2 cellular contexts compared by ENCODE assay signal in the genomic region with DNA sequence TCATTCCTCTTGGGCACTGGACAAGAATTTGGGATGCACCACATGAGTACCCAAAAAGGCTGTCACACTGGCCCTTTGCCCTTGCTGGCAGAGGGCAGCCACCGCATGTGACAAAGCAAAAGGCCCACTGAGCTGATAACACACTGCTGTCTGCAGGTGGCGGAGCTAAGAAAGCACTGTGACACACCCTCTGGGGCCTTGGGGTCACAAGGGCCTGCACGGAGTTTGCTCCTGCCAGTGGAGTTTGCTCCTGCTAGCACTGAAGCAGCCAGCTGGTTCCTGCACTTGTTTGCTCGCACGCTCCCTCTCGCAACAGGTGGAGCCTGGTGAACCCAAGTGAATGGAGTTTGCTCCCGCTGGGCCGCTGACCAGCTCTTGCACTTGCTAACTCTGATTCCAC.
A peak's percentile ranks its signal among the peaks of the same experiment; 100 is the strongest.
TF ChIP-seq lines count a peak whose summit lies in the region.

No MANE protein-coding gene starts in this region.

TF ChIP-seq in GM23338, 12 proteins besides CTCF, POLR2A, EP300 and RAD21 (continued from another document):
- TF ChIP-seq, protein P1, sequence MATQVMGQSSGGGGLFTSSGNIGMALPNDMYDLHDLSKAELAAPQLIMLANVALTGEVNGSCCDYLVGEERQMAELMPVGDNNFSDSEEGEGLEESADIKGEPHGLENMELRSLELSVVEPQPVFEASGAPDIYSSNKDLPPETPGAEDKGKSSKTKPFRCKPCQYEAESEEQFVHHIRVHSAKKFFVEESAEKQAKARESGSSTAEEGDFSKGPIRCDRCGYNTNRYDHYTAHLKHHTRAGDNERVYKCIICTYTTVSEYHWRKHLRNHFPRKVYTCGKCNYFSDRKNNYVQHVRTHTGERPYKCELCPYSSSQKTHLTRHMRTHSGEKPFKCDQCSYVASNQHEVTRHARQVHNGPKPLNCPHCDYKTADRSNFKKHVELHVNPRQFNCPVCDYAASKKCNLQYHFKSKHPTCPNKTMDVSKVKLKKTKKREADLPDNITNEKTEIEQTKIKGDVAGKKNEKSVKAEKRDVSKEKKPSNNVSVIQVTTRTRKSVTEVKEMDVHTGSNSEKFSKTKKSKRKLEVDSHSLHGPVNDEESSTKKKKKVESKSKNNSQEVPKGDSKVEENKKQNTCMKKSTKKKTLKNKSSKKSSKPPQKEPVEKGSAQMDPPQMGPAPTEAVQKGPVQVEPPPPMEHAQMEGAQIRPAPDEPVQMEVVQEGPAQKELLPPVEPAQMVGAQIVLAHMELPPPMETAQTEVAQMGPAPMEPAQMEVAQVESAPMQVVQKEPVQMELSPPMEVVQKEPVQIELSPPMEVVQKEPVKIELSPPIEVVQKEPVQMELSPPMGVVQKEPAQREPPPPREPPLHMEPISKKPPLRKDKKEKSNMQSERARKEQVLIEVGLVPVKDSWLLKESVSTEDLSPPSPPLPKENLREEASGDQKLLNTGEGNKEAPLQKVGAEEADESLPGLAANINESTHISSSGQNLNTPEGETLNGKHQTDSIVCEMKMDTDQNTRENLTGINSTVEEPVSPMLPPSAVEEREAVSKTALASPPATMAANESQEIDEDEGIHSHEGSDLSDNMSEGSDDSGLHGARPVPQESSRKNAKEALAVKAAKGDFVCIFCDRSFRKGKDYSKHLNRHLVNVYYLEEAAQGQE (IDR thresholded peaks at IDR 0.05; ENCODE audit: unreplicated experiment): no peak
- TF ChIP-seq STAT1 (IDR thresholded peaks at IDR 0.05; ENCODE audit: unreplicated experiment) (no peak), CREB1 (CRISPR knock-in tag; IDR thresholded peaks at IDR 0.05; ENCODE audit: low read depth) (no peak), EZH2phosphoT487 (IDR thresholded peaks at IDR 0.05; ENCODE audit: unreplicated experiment) (no peak), POLR2AphosphoS5 (IDR thresholded peaks at IDR 0.05; ENCODE audit: low read depth) (no peak), ZNF331 (CRISPR knock-in tag; IDR thresholded peaks at IDR 0.05; ENCODE audit: low read depth) (no peak), NANOG (IDR thresholded peaks at IDR 0.05; ENCODE audit: borderline replicate concordance) (no peak), EZH2 (IDR thresholded peaks at IDR 0.05; ENCODE audit: low read depth, unreplicated experiment) (no peak), ZNF114 (CRISPR knock-in tag; IDR thresholded peaks at IDR 0.05) (no peak)
- TF ChIP-seq, protein P2, sequence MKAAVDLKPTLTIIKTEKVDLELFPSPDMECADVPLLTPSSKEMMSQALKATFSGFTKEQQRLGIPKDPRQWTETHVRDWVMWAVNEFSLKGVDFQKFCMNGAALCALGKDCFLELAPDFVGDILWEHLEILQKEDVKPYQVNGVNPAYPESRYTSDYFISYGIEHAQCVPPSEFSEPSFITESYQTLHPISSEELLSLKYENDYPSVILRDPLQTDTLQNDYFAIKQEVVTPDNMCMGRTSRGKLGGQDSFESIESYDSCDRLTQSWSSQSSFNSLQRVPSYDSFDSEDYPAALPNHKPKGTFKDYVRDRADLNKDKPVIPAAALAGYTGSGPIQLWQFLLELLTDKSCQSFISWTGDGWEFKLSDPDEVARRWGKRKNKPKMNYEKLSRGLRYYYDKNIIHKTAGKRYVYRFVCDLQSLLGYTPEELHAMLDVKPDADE (IDR thresholded peaks at IDR 0.05): no peak

TF ChIP-seq in K562, 482 proteins besides CTCF, POLR2A, EP300 and RAD21 (continued from another document):
- TF ChIP-seq, protein P3, sequence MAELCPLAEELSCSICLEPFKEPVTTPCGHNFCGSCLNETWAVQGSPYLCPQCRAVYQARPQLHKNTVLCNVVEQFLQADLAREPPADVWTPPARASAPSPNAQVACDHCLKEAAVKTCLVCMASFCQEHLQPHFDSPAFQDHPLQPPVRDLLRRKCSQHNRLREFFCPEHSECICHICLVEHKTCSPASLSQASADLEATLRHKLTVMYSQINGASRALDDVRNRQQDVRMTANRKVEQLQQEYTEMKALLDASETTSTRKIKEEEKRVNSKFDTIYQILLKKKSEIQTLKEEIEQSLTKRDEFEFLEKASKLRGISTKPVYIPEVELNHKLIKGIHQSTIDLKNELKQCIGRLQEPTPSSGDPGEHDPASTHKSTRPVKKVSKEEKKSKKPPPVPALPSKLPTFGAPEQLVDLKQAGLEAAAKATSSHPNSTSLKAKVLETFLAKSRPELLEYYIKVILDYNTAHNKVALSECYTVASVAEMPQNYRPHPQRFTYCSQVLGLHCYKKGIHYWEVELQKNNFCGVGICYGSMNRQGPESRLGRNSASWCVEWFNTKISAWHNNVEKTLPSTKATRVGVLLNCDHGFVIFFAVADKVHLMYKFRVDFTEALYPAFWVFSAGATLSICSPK (IDR thresholded peaks at IDR 0.05; ENCODE audit: borderline replicate concordance): no peak
- TF ChIP-seq ZNF778 (CRISPR knock-in tag; IDR thresholded peaks at IDR 0.05) (no peak), CBFA2T3 (IDR thresholded peaks at IDR 0.05) (peak; percentile 40), RAD51 (IDR thresholded peaks at IDR 0.05; ENCODE audit: borderline replicate concordance, low read depth) (0 out of 2 replicates have a peak, but pooled peaks have one; percentile 15), NR2C1 (IDR thresholded peaks at IDR 0.05) (no peak), NR2C1 (tag; IDR thresholded peaks at IDR 0.05) (no peak), SMARCA5 (IDR thresholded peaks at IDR 0.05) (no peak), RB1 (IDR thresholded peaks at IDR 0.05; ENCODE audit: low read depth) (no peak), FOXK2 (conservative IDR thresholded peaks at IDR 0.05 in 1 of 2, IDR thresholded peaks at IDR 0.05 in 1 of 2; ENCODE audit: low read depth in 2 of 2) (no peak), IRF2 (CRISPR knock-in tag; IDR thresholded peaks at IDR 0.05) (no peak), ZNF445 (CRISPR knock-in tag; IDR thresholded peaks at IDR 0.05; ENCODE audit: low read depth) (no peak), ZSCAN32 (CRISPR knock-in tag; IDR thresholded peaks at IDR 0.05) (no peak), ZNF589 (CRISPR knock-in tag; IDR thresholded peaks at IDR 0.05; ENCODE audit: low read depth) (no peak), EZH2 (IDR thresholded peaks at IDR 0.05; ENCODE audit: borderline replicate concordance, low read depth, low read length) (no peak), RBM22 (IDR thresholded peaks at IDR 0.05; ENCODE audit: low read depth, low read length, poor library complexity, severe bottlenecking) (no peak)
- TF ChIP-seq, protein P4, sequence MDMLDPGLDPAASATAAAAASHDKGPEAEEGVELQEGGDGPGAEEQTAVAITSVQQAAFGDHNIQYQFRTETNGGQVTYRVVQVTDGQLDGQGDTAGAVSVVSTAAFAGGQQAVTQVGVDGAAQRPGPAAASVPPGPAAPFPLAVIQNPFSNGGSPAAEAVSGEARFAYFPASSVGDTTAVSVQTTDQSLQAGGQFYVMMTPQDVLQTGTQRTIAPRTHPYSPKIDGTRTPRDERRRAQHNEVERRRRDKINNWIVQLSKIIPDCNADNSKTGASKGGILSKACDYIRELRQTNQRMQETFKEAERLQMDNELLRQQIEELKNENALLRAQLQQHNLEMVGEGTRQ (CRISPR knock-in tag; IDR thresholded peaks at IDR 0.05): peak; percentile 34; the same call in 1 of the 2 replicates
- TF ChIP-seq, protein P5, sequence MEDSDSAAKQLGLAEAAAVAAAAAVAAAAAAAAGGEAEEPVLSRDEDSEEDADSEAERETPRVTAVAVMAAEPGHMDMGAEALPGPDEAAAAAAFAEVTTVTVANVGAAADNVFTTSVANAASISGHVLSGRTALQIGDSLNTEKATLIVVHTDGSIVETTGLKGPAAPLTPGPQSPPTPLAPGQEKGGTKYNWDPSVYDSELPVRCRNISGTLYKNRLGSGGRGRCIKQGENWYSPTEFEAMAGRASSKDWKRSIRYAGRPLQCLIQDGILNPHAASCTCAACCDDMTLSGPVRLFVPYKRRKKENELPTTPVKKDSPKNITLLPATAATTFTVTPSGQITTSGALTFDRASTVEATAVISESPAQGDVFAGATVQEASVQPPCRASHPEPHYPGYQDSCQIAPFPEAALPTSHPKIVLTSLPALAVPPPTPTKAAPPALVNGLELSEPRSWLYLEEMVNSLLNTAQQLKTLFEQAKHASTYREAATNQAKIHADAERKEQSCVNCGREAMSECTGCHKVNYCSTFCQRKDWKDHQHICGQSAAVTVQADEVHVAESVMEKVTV (CRISPR knock-in tag; IDR thresholded peaks at IDR 0.05): no peak
- TF ChIP-seq, protein P6, sequence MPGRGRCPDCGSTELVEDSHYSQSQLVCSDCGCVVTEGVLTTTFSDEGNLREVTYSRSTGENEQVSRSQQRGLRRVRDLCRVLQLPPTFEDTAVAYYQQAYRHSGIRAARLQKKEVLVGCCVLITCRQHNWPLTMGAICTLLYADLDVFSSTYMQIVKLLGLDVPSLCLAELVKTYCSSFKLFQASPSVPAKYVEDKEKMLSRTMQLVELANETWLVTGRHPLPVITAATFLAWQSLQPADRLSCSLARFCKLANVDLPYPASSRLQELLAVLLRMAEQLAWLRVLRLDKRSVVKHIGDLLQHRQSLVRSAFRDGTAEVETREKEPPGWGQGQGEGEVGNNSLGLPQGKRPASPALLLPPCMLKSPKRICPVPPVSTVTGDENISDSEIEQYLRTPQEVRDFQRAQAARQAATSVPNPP (IDR thresholded peaks at IDR 0.05; ENCODE audit: borderline replicate concordance, insufficient read depth, insufficient read length): no peak
